ENCODE assay signal across 10 cellular contexts in the genomic region with DNA sequence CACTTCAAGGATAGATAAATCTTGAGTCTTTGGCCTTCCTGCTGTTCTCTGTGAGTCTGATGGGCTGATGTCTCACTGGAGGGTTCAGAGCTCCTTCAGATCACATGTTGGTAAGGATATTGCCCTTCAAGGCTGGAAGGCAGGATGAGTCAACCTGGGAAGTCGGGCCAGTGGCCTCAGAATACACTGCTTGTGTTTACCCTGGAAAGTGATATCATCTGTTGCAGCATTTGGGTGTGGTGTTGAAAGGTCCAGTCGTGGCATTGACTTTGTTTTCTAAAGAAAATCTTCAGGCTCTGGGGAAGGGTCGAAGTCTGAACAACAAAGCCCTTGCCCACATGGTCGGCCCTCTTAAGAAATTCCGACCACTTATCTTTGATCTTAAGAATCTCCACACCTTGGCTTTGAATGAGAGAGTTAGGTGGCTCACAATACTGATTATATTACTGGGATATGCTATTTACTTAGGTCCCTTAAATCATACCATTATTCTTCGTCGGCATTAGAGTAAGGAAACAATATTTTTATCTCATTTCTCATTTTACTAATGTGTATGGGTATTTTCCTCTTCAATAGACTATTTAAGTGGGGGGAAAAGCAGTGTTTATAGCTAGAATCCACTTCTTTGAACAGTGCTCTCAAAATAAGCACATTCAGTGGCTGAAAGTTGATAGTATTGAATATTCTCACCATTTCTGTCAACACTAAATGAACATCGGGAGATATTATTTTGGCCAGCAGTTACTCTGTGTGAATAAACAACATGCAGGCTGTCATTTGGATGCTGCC.
DNase-seq lines count a peak whose midpoint lies in the region; ATAC-seq and TF ChIP-seq lines count a peak whose summit lies in the region.
"Had no signal": no experiment of that assay in that cellular context is flagged by ENCODE, and none has a peak within 500 bp of the region (broad histone marks: within the 10 kb centered on the region; RNA-seq: fewer than 3 reads in every experiment).

No MANE protein-coding gene starts in this region.

- in situ Hi-C loops in GM23248 (cut with MboI) = no loop called here

- H3F3A ChIP-seq in GM23248 (ENCODE audit: insufficient read depth) (peaks cover 49% of the 10 kb centered on the region), smooth muscle cell (ENCODE audit: low read depth) (peaks cover 8% of the 10 kb centered on the region)

- H3K4me3 ChIP-seq in GM23248 = no peak overlapping the region
- no peak overlapping the region for H3K4me3 ChIP-seq in smooth muscle cell

- H3K9me2 ChIP-seq in GM23248 (ENCODE audit: insufficient read depth) = no peaks in the 10 kb centered on the region

- no peak for TF ChIP-seq CTCF in smooth muscle cell (IDR thresholded peaks at IDR 0.05; ENCODE audit: borderline replicate concordance, insufficient read depth, poor library complexity, severe bottlenecking)

- H3K4me1 ChIP-seq in GM23248 (ENCODE audit: insufficient read depth) (peaks cover 50% of the 10 kb centered on the region), smooth muscle cell (ENCODE audit: low read depth) (no peaks in the 10 kb centered on the region)

- H3K4me2 ChIP-seq in GM23248 (ENCODE audit: unreplicated experiment) (peak overlapping the region; percentile 68), smooth muscle cell (peak overlapping the region; percentile 35)

- H3K79me2 ChIP-seq in GM23248 (ENCODE audit: insufficient read depth) (0 out of 2 replicates have a peak, but pooled peaks cover 7% of the 10 kb centered on the region), smooth muscle cell (ENCODE audit: low read depth) (no peaks in the 10 kb centered on the region)

- H3K36me3 ChIP-seq in GM23248 (ENCODE audit: low read depth) (no peaks in the 10 kb centered on the region), smooth muscle cell (ENCODE audit: low read depth) (no peaks in the 10 kb centered on the region)

- H4K20me1 ChIP-seq in GM23248 (ENCODE audit: insufficient read depth) = no peaks in the 10 kb centered on the region
- no peaks in the 10 kb centered on the region for H4K20me1 ChIP-seq in smooth muscle cell (ENCODE audit: low read depth)

- H3K9ac ChIP-seq in GM23248 (peak overlapping the region; percentile 85), smooth muscle cell (ENCODE audit: low read depth) (peak overlapping the region; percentile 60)

- H3K9me3 ChIP-seq in GM23248 (ENCODE audit: low read depth) (no peaks in the 10 kb centered on the region), smooth muscle cell (replicated peaks; ENCODE audit: low read depth) (no peaks in the 10 kb centered on the region)

- H3K27me3 ChIP-seq in GM23248 (replicated peaks; ENCODE audit: insufficient read depth) (no peaks in the 10 kb centered on the region), smooth muscle cell (ENCODE audit: low read depth) (no peaks in the 10 kb centered on the region)

- H3K27ac ChIP-seq in GM23248 = peak overlapping the region; percentile 99
- peak overlapping the region; percentile 73 for H3K27ac ChIP-seq in smooth muscle cell (ENCODE audit: low read depth)

- H2AFZ ChIP-seq in GM23248 = peak overlapping the region; percentile 36; the same call in 1 of the 2 replicates
- peak overlapping the region; percentile 42 for H2AFZ ChIP-seq in smooth muscle cell (ENCODE audit: low read depth)

- peak; percentile 97 for DNase-seq in GM23248
- peak; percentile 58 for DNase-seq in left cardiac atrium
- no peak for DNase-seq in smooth muscle cell (lab: John Stamatoyannopoulos, UW; ENCODE audit: unreplicated experiment)
- no peak for DNase-seq in NCI-H1436 (lab: John Stamatoyannopoulos, UW)
- DNase-seq in globus pallidus (ENCODE audit: low spot score) = no peak
- no peak for DNase-seq in NCI-H345 (lab: John Stamatoyannopoulos, UW)
- DNase-seq: activated T-cell treated with anti-CD3 and anti-CD28 coated beads, Interleukin-2, amount 50 U/mL, for 24 hours; Kasumi-1 had no signal

- peak; percentile 83 for ATAC-seq in SK-N-SH treated with all-trans-retinoic acid at 6 μM for 48 hours
- peak in 1 of 2 donors; percentile 78 for ATAC-seq in left cardiac atrium
- ATAC-seq in HG03457 (IDR thresholded peaks at IDR 0.05; ENCODE audit: unreplicated experiment) = no peak

- WGBS in GM23248 (ENCODE audit: low coverage in 1 of 2, low lambda C conversion rate in 2 of 2, missing lambda C conversion rate in 2 of 2), 2 experiments = 2 to 3% methylated on average over 8 of the region's 8 CpGs
- WGBS in smooth muscle cell (ENCODE audit: low lambda C conversion rate) = 58% methylated on average over 8 of the region's 8 CpGs

- intact Hi-C loops in left cardiac atrium (cut with DNase I) = no loop called here

TF ChIP-seq in SK-N-SH treated with all-trans-retinoic acid at 6 μM for 48 hours, 23 proteins besides CTCF, POLR2A, EP300 and RAD21:
- TF ChIP-seq, protein P1, sequence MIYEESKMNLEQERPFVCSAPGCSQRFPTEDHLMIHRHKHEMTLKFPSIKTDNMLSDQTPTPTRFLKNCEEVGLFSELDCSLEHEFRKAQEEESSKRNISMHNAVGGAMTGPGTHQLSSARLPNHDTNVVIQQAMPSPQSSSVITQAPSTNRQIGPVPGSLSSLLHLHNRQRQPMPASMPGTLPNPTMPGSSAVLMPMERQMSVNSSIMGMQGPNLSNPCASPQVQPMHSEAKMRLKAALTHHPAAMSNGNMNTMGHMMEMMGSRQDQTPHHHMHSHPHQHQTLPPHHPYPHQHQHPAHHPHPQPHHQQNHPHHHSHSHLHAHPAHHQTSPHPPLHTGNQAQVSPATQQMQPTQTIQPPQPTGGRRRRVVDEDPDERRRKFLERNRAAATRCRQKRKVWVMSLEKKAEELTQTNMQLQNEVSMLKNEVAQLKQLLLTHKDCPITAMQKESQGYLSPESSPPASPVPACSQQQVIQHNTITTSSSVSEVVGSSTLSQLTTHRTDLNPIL (CRISPR knock-in tag; IDR thresholded peaks at IDR 0.05; ENCODE audit: low read depth) = no peak
- TF ChIP-seq TOX (CRISPR knock-in tag; IDR thresholded peaks at IDR 0.05; ENCODE audit: borderline replicate concordance) (no peak), ZFP30 (CRISPR knock-in tag; IDR thresholded peaks at IDR 0.05) (no peak)
- TF ChIP-seq, protein P2, sequence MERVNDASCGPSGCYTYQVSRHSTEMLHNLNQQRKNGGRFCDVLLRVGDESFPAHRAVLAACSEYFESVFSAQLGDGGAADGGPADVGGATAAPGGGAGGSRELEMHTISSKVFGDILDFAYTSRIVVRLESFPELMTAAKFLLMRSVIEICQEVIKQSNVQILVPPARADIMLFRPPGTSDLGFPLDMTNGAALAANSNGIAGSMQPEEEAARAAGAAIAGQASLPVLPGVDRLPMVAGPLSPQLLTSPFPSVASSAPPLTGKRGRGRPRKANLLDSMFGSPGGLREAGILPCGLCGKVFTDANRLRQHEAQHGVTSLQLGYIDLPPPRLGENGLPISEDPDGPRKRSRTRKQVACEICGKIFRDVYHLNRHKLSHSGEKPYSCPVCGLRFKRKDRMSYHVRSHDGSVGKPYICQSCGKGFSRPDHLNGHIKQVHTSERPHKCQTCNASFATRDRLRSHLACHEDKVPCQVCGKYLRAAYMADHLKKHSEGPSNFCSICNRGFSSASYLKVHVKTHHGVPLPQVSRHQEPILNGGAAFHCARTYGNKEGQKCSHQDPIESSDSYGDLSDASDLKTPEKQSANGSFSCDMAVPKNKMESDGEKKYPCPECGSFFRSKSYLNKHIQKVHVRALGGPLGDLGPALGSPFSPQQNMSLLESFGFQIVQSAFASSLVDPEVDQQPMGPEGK (CRISPR knock-in tag; IDR thresholded peaks at IDR 0.05; ENCODE audit: borderline replicate concordance) = no peak
TF ChIP-seq in SK-N-SH treated with all-trans-retinoic acid at 6 μM for 48 hours: peak in this region for 0.

Comparison
In these comparisons a context has a peak if more than half of its experiments do, and no peak if none do; other contexts are left out.
1. DNase-seq: peak in GM23248 (single experiment) and left cardiac atrium (single experiment); none in smooth muscle cell (single experiment), NCI-H1436 (single experiment), globus pallidus (single experiment) and NCI-H345 (single experiment).